Comparison of ENCODE assay signal across 15 cellular contexts in the genomic region with DNA sequence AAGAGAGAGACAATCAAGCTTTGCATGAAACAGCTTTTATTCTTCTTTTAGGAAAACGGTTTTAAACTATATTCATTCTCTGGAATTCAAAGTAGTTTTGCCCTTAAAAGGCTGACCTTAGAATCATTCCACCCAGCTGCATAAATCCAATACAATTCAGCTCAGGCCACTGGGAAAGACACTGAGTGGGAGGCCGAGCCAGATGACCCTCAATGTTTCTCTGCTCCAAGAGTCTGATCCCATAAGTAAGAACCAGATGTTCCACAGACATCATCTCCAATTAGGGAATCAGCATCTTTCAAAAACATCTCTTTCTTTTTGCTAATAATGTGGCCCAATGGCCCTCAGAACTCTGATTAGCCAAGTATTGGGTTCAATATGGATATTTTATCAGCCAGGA. TPM values are rescaled to one million over a fixed set of nuclear protein-coding genes. Genes with fewer than 3 reads are reported as not detected.
DNase-seq lines count a peak whose midpoint lies in the region; ATAC-seq and TF ChIP-seq lines count a peak whose summit lies in the region.
"Had no signal": no experiment of that assay in that cellular context is flagged by ENCODE, and none has a peak within 500 bp of the region (broad histone marks: within the 10 kb centered on the region; RNA-seq: fewer than 3 reads in every experiment).

No MANE protein-coding gene starts in this region.

- H3K9me3 ChIP-seq in heart left ventricle (no peaks in the 10 kb centered on the region), prostate gland (no peaks in the 10 kb centered on the region), aorta (ENCODE audit: control insufficient read depth, low read length) (no peaks in the 10 kb centered on the region), T-helper 17 cell (ENCODE audit: control insufficient read depth, low read length, poor library complexity, severe bottlenecking) (no peaks in the 10 kb centered on the region)

- H3K4me3 Mint-ChIP-seq in T-helper 17 cell, result no peak overlapping the region
- no peak overlapping the region for H3K4me3 Mint-ChIP-seq in activated T-helper 1 cell treated with anti-CD3 and anti-CD28 coated beads, Interleukin-12 subunit alpha, Interleukin-12 subunit beta, Interleukin-2, Interleukin-4 antibody, amounts not matched to agents 30 ng/mL and 10 ng/mL and 1 ng/mL, durations not matched to agents 14 hours and 24 hours and 36 hours
- H3K4me3 Mint-ChIP-seq: activated naive CD8-positive, alpha-beta T cell treated with anti-CD3 and anti-CD28 coated beads, Interleukin-2, amount 10 ng/mL, durations not matched to agents 7 days and 5 days; effector memory CD8-positive, alpha-beta T cell had no signal

- H3K4me1 Mint-ChIP-seq in T-helper 17 cell, result peaks cover 20% of the 10 kb centered on the region
- H3K4me1 Mint-ChIP-seq in activated T-helper 1 cell treated with anti-CD3 and anti-CD28 coated beads, Interleukin-12 subunit alpha, Interleukin-12 subunit beta, Interleukin-2, Interleukin-4 antibody, amounts not matched to agents 30 ng/mL and 10 ng/mL and 1 ng/mL, durations not matched to agents 14 hours and 24 hours and 36 hours (ENCODE audit: low read depth), result no peaks in the 10 kb centered on the region
- H3K4me1 Mint-ChIP-seq: activated naive CD8-positive, alpha-beta T cell treated with anti-CD3 and anti-CD28 coated beads, Interleukin-2, amount 10 ng/mL, durations not matched to agents 7 days and 5 days had no signal

- H3K27ac ChIP-seq in heart left ventricle (peak overlapping the region; percentile 45 to 79 (median 65)), prostate gland (peak overlapping the region; percentile 22 to 33), aorta (ENCODE audit: low read depth in 1 of 2, low read length in 2 of 2) (peak overlapping the region; percentile 79 to 93)
- H3K27ac ChIP-seq: VCaP had no signal

- no peaks in the 10 kb centered on the region for H3K27me3 Mint-ChIP-seq in T-helper 17 cell
- H3K27me3 Mint-ChIP-seq in activated T-helper 1 cell treated with anti-CD3 and anti-CD28 coated beads, Interleukin-12 subunit alpha, Interleukin-12 subunit beta, Interleukin-2, Interleukin-4 antibody, amounts not matched to agents 30 ng/mL and 10 ng/mL and 1 ng/mL, durations not matched to agents 14 hours and 24 hours and 36 hours (ENCODE audit: insufficient read depth), result no peaks in the 10 kb centered on the region
- H3K27me3 Mint-ChIP-seq: activated naive CD8-positive, alpha-beta T cell treated with anti-CD3 and anti-CD28 coated beads, Interleukin-2, amount 10 ng/mL, durations not matched to agents 7 days and 5 days; effector memory CD8-positive, alpha-beta T cell had no signal

- intact Hi-C loops in Right ventricle myocardium inferior (cut with DNase I), result loop anchor here (5.0 kb wide), 1 partner anchor 33 kb away; no protein-coding TSS in a partner anchor
- intact Hi-C loops in cardiac septum (cut with DNase I), result no loop called here
- intact Hi-C loops in heart left ventricle (cut with DNase I), result loop anchor here in 1 of 10 donors (5.0 kb wide), 1 partner anchor 33 kb away; no protein-coding TSS in a partner anchor
- intact Hi-C loops in prostate gland (cut with DNase I), result no loop called here
- intact Hi-C loops in aorta (cut with DNase I), result loop anchor here in 1 of 2 donors (10.0 kb wide), 1 partner anchor 1759 kb away; no protein-coding TSS in a partner anchor
- intact Hi-C loops in activated T-helper 1 cell treated with anti-CD3 and anti-CD28 coated beads, Interleukin-12 subunit alpha, Interleukin-12 subunit beta, Interleukin-2, Interleukin-4 antibody, amounts not matched to agents 30 ng/mL and 10 ng/mL and 1 ng/mL, durations not matched to agents 14 hours and 24 hours and 36 hours (cut with micrococcal nuclease), result no loop called here

- no peak for TF ChIP-seq CTCF in heart left ventricle (IDR thresholded peaks at IDR 0.05)
- TF ChIP-seq CTCF in prostate gland (IDR thresholded peaks at IDR 0.05), result no peak

- TF ChIP-seq POLR2A in heart left ventricle (IDR thresholded peaks at IDR 0.05), result no peak
- TF ChIP-seq POLR2A in prostate gland (IDR thresholded peaks at IDR 0.05), result no peak

- H3K27me3 ChIP-seq in heart left ventricle (no peaks in the 10 kb centered on the region), prostate gland (replicated peaks; ENCODE audit: insufficient read depth) (no peaks in the 10 kb centered on the region), aorta (ENCODE audit: control insufficient read depth in 1 of 2, insufficient read depth in 2 of 2, low read length in 1 of 2) (no peaks in the 10 kb centered on the region)

- WGBS in heart left ventricle, 4 donors, result 68 to 83% (median 71%) methylated on average over 2 of the region's 2 CpGs
- 64% methylated on average over 2 of the region's 2 CpGs for WGBS in prostate gland
- whole genome bisulfite sequencing in aorta, 2 donors, result 5 to 8% methylated on average over 2 of the region's 2 CpGs

- ATAC-seq in Right ventricle myocardium inferior (peak; percentile 51), heart left ventricle (peak; percentile 39 to 75 (median 62)), aorta (ENCODE audit: low FRiP score) (no peak), T-helper 17 cell (no peak)
- ATAC-seq: effector memory CD8-positive, alpha-beta T cell had no signal

- no peaks in the 10 kb centered on the region for H3K36me3 Mint-ChIP-seq in T-helper 17 cell (ENCODE audit: low read depth)
- peaks cover 4% of the 10 kb centered on the region for H3K36me3 Mint-ChIP-seq in activated T-helper 1 cell treated with anti-CD3 and anti-CD28 coated beads, Interleukin-12 subunit alpha, Interleukin-12 subunit beta, Interleukin-2, Interleukin-4 antibody, amounts not matched to agents 30 ng/mL and 10 ng/mL and 1 ng/mL, durations not matched to agents 14 hours and 24 hours and 36 hours (ENCODE audit: low read depth)

- H3K27ac Mint-ChIP-seq in T-helper 17 cell, result no peak overlapping the region
- H3K27ac Mint-ChIP-seq in activated T-helper 1 cell treated with anti-CD3 and anti-CD28 coated beads, Interleukin-12 subunit alpha, Interleukin-12 subunit beta, Interleukin-2, Interleukin-4 antibody, amounts not matched to agents 30 ng/mL and 10 ng/mL and 1 ng/mL, durations not matched to agents 14 hours and 24 hours and 36 hours, result no peak overlapping the region
- H3K27ac Mint-ChIP-seq: activated naive CD8-positive, alpha-beta T cell treated with anti-CD3 and anti-CD28 coated beads, Interleukin-2, amount 10 ng/mL, durations not matched to agents 7 days and 5 days; effector memory CD8-positive, alpha-beta T cell had no signal

- H3K9me3 Mint-ChIP-seq in activated T-helper 1 cell treated with anti-CD3 and anti-CD28 coated beads, Interleukin-12 subunit alpha, Interleukin-12 subunit beta, Interleukin-2, Interleukin-4 antibody, amounts not matched to agents 30 ng/mL and 10 ng/mL and 1 ng/mL, durations not matched to agents 14 hours and 24 hours and 36 hours, result no peaks in the 10 kb centered on the region
- H3K9me3 Mint-ChIP-seq: activated naive CD8-positive, alpha-beta T cell treated with anti-CD3 and anti-CD28 coated beads, Interleukin-2, amount 10 ng/mL, durations not matched to agents 7 days and 5 days; effector memory CD8-positive, alpha-beta T cell had no signal

- H3K4me1 ChIP-seq in heart left ventricle (peaks cover 4 to 77% (median 51%) of the 10 kb centered on the region in 12 donors), prostate gland (replicated peaks) (no peaks in the 10 kb centered on the region), aorta (ENCODE audit: control insufficient read depth in 1 of 2, insufficient read depth in 2 of 2, low read length in 2 of 2) (peaks cover 11 to 20% of the 10 kb centered on the region in 2 donors)

- H3K4me3 ChIP-seq in heart left ventricle, result no peak overlapping the region
- no peak overlapping the region for H3K4me3 ChIP-seq in prostate gland
- H3K4me3 ChIP-seq in aorta (ENCODE audit: low read length in 2 of 2), result no peak overlapping the region

- DNase-seq in Right ventricle myocardium inferior (ENCODE audit: missing footprints) (no peak), cardiac septum (ENCODE audit: low spot score) (no peak), heart left ventricle (peak in 3 of 5 donors; percentile 46 to 58 (median 47)), prostate gland (ENCODE audit: low spot score) (no peak), aorta (no peak), T-helper 17 cell (no peak), HK-2 (ENCODE audit: unreplicated experiment) (no peak)
- no peak for DNase-seq in activated T-helper 1 cell treated with anti-CD3 and anti-CD28 coated beads, Interleukin-12 subunit alpha, Interleukin-12 subunit beta, Interleukin-2, Interleukin-4 antibody, amounts not matched to agents 30 ng/mL and 10 ng/mL and 1 ng/mL, durations not matched to agents 14 hours and 24 hours and 36 hours (ENCODE audit: low spot score)
- DNase-seq: activated CD8-positive, alpha-beta memory T cell treated with anti-CD3 and anti-CD28 coated beads, Interleukin-2, amount 50 U/mL, for 4 hours; activated naive CD8-positive, alpha-beta T cell treated with anti-CD3 and anti-CD28 coated beads, Interleukin-2, amount 10 ng/mL, durations not matched to agents 7 days and 5 days; effector memory CD8-positive, alpha-beta T cell; KG1; NCI-H1694 treated with DMSO at 0.1 percent for 48 hours; NCI-H774 had no signal

- H3K36me3 ChIP-seq in heart left ventricle, result peaks cover 0 to 6% (median 0%) of the 10 kb centered on the region in 9 donors
- no peaks in the 10 kb centered on the region for H3K36me3 ChIP-seq in prostate gland
- H3K36me3 ChIP-seq in aorta (ENCODE audit: control insufficient read depth in 1 of 2, insufficient read depth in 2 of 2, low read length in 1 of 2), result no peaks in the 10 kb centered on the region

RNA-seq across cellular contexts. Expression of a gene that starts 26.1 kb away (rescaled TPM):
- 19.3 TPM for total RNA-seq in Right ventricle myocardium inferior
- 30.1 TPM for total RNA-seq in cardiac septum
- 10 to 100 TPM; 18.3 to 40.6 (median 22.0) TPM for total RNA-seq in heart left ventricle
- polyA plus RNA-seq in heart left ventricle, result 10 to 100 TPM in 1 of 2 donors, 1 to 10 TPM in 1; 4.0 to 13.2 TPM
- 10 to 100 TPM; 34.1 to 42.0 TPM for total RNA-seq in prostate gland
- 100 to 1,000 TPM; 109 to 165 TPM for total RNA-seq in aorta
- 10 to 100 TPM; 10.6 to 38.4 TPM for polyA plus RNA-seq in aorta
- 10 to 100 TPM; 32.9 to 33.6 TPM for total RNA-seq in T-helper 17 cell
- 61.6 and 61.8 TPM in 2 replicates for total RNA-seq in activated T-helper 1 cell treated with anti-CD3 and anti-CD28 coated beads, Interleukin-12 subunit alpha, Interleukin-12 subunit beta, Interleukin-2, Interleukin-4 antibody, amounts not matched to agents 30 ng/mL and 10 ng/mL and 1 ng/mL, durations not matched to agents 14 hours and 24 hours and 36 hours

Comparison
In these comparisons a context has a peak if more than half of its experiments do, and no peak if none do; other contexts are left out.
1. DNase-seq: peak in heart left ventricle (3 of 5); none in Right ventricle myocardium inferior (single experiment), cardiac septum (single experiment), prostate gland (single experiment), aorta (0 of 2), T-helper 17 cell (0 of 3), activated T-helper 1 cell treated with anti-CD3 and anti-CD28 coated beads, Interleukin-12 subunit alpha, Interleukin-12 subunit beta, Interleukin-2, Interleukin-4 antibody, amounts not matched to agents 30 ng/mL and 10 ng/mL and 1 ng/mL, durations not matched to agents 14 hours and 24 hours and 36 hours (single experiment) and HK-2 (single experiment).
2. ATAC-seq: peak in Right ventricle myocardium inferior (single experiment) and heart left ventricle (4 of 4); none in aorta (single experiment) and T-helper 17 cell (single experiment).
3. H3K27ac ChIP-seq: peak in every context shown above with its lines; median percentile 86 in aorta; 65 in heart left ventricle; 28 in prostate gland.